20 cellular contexts compared by ENCODE assay signal in the genomic region with DNA sequence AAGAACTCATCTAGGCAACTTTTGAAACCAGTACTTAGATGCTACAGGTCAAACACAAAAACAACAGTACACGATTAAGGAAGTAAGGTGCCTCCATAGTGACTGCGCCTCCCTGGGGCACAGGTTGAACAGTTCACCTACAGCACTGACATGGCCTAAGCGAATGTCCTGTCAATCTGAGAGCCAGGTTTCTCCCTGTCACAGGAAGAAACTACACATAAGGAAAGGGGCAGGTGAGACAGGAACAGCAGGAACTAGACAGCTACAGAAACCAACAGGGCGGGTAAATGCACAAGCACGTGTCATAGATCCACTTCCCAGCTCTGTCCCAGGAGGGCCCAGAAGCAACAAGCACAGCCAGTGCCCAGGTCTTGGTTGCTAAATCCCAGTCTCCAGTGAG. TPM values are rescaled to one million over a fixed set of nuclear protein-coding genes. Genes with fewer than 3 reads are reported as not detected.
DNase-seq lines count a peak whose midpoint lies in the region; ATAC-seq and TF ChIP-seq lines count a peak whose summit lies in the region.
"Had no signal": no experiment of that assay in that cellular context is flagged by ENCODE, and none has a peak within 500 bp of the region (broad histone marks: within the 10 kb centered on the region; RNA-seq: fewer than 3 reads in every experiment).

No MANE protein-coding gene starts in this region.

- H3K36me3 Mint-ChIP-seq in T-helper 1 cell treated with Interleukin-12 subunit alpha and Interleukin-12 subunit beta and Interleukin-4 antibody, amounts not matched to agents 30 μg/mL and 1 μg/mL, for 36 hours (ENCODE audit: low read depth), result peaks cover 21% of the 10 kb centered on the region
- peaks cover 6% of the 10 kb centered on the region for H3K36me3 Mint-ChIP-seq in endothelial cell (ENCODE audit: low read depth, unreplicated experiment)
- peaks cover 9% of the 10 kb centered on the region for H3K36me3 Mint-ChIP-seq in osteocyte (ENCODE audit: unreplicated experiment)

- H3K27me3 Mint-ChIP-seq in T-helper 1 cell treated with Interleukin-12 subunit alpha and Interleukin-12 subunit beta and Interleukin-4 antibody, amounts not matched to agents 30 μg/mL and 1 μg/mL, for 36 hours (ENCODE audit: low read depth), result no peaks in the 10 kb centered on the region
- H3K27me3 Mint-ChIP-seq in endothelial cell (ENCODE audit: unreplicated experiment) (peaks cover 1% of the 10 kb centered on the region), osteocyte (ENCODE audit: unreplicated experiment) (no peaks in the 10 kb centered on the region)
- H3K27me3 Mint-ChIP-seq: CD8-positive, alpha-beta memory T cell had no signal

- DNase-seq in T-helper 1 cell (no peak), endothelial cell (ENCODE audit: low spot score) (no peak), osteocyte (ENCODE audit: extremely low spot score, unreplicated experiment) (no peak), SHP77 treated with DMSO at 0.1 percent for 48 hours (lab: John Stamatoyannopoulos, UW) (no peak), epidermal melanocyte (ENCODE audit: insufficient read length, low spot score) (no peak)
- DNase-seq: CD8-positive, alpha-beta memory T cell; DMS79 treated with DMSO at 0.1 percent for 48 hours; MV-4-11; NCI-H1417; NCI-H1930; NCI-H2171; NCI-H446; NCI-H748 treated with DMSO at 0.1 percent for 48 hours; PC-9 had no signal

- no peak overlapping the region for H3K4me2 ChIP-seq in Loucy (ENCODE audit: low read depth, low read length, poor library complexity, severe bottlenecking)
- H3K4me2 ChIP-seq: BLaER1, PC-9 had no signal

- H3K27me3 ChIP-seq in Loucy (ENCODE audit: insufficient read depth, low read length, poor library complexity, severe bottlenecking), result no peaks in the 10 kb centered on the region
- H3K27me3 ChIP-seq: BLaER1 had no signal

- no peaks in the 10 kb centered on the region for H4K20me1 ChIP-seq in Loucy (ENCODE audit: insufficient read depth, low read length, poor library complexity, severe bottlenecking)

- H3K9me2 ChIP-seq in Loucy (replicated peaks; ENCODE audit: low read depth, low read length), result no peaks in the 10 kb centered on the region

- peaks cover 16% of the 10 kb centered on the region; the same call in 1 of the 2 replicates for H3K79me2 ChIP-seq in Loucy (ENCODE audit: insufficient read depth, low read length)

- H3K9ac ChIP-seq in Loucy (ENCODE audit: low read depth, low read length, poor library complexity, severe bottlenecking), result peak overlapping the region; percentile 27
- H3K9ac ChIP-seq: BLaER1 had no signal

- H2AFZ ChIP-seq in Loucy (ENCODE audit: low read length), result no peak overlapping the region
- H2AFZ ChIP-seq: PC-9 had no signal

- TF ChIP-seq CTCF in Loucy (conservative IDR thresholded peaks at IDR 0.05; ENCODE audit: low read length), result no peak
- TF ChIP-seq CTCF in endothelial cell (IDR thresholded peaks at IDR 0.05; ENCODE audit: unreplicated experiment), result no peak
- no peak for TF ChIP-seq CTCF in osteocyte (IDR thresholded peaks at IDR 0.05)

- ATAC-seq in activated CD4-positive, CD25-positive, alpha-beta regulatory T cell treated with anti-CD3 and anti-CD28 coated beads, Interleukin-2, amount 50 U/mL, for 24 hours, result no peak
- ATAC-seq: HCT116, Right ventricle myocardium inferior had no signal

- peaks cover 29% of the 10 kb centered on the region; the same call in 1 of the 2 replicates for H3K36me3 ChIP-seq in Loucy (ENCODE audit: insufficient read depth, low read length)

- H3K9me3 Mint-ChIP-seq in T-helper 1 cell treated with Interleukin-12 subunit alpha and Interleukin-12 subunit beta and Interleukin-4 antibody, amounts not matched to agents 30 μg/mL and 1 μg/mL, for 36 hours, result no peaks in the 10 kb centered on the region
- no peaks in the 10 kb centered on the region for H3K9me3 Mint-ChIP-seq in endothelial cell (ENCODE audit: unreplicated experiment)
- no peaks in the 10 kb centered on the region for H3K9me3 Mint-ChIP-seq in osteocyte (ENCODE audit: unreplicated experiment)
- H3K9me3 Mint-ChIP-seq: CD8-positive, alpha-beta memory T cell had no signal

- no peaks in the 10 kb centered on the region for H3K4me1 ChIP-seq in Loucy (ENCODE audit: insufficient read depth, low read length, poor library complexity, severe bottlenecking)
- H3K4me1 ChIP-seq: BLaER1 had no signal

- H3K4me3 Mint-ChIP-seq in T-helper 1 cell treated with Interleukin-12 subunit alpha and Interleukin-12 subunit beta and Interleukin-4 antibody, amounts not matched to agents 30 μg/mL and 1 μg/mL, for 36 hours, result no peak overlapping the region
- H3K4me3 Mint-ChIP-seq in endothelial cell (ENCODE audit: unreplicated experiment), result no peak overlapping the region
- H3K4me3 Mint-ChIP-seq in osteocyte (ENCODE audit: unreplicated experiment), result no peak overlapping the region
- H3K4me3 Mint-ChIP-seq: CD8-positive, alpha-beta memory T cell had no signal

- peaks cover 2% of the 10 kb centered on the region; the same call in 1 of the 2 replicates for H3F3A ChIP-seq in Loucy (ENCODE audit: low read depth)

- no peak overlapping the region for H3K4me3 ChIP-seq in Loucy (ENCODE audit: low read length, poor library complexity, severe bottlenecking)
- H3K4me3 ChIP-seq: BLaER1, PC-9 had no signal

- H3K9me3 ChIP-seq in Loucy (ENCODE audit: insufficient read depth, low read depth, low read length), result no peaks in the 10 kb centered on the region
- H3K9me3 ChIP-seq: BLaER1 had no signal

- peaks cover 2% of the 10 kb centered on the region for H3K4me1 Mint-ChIP-seq in T-helper 1 cell treated with Interleukin-12 subunit alpha and Interleukin-12 subunit beta and Interleukin-4 antibody, amounts not matched to agents 30 μg/mL and 1 μg/mL, for 36 hours (ENCODE audit: low read depth)
- H3K4me1 Mint-ChIP-seq in endothelial cell (ENCODE audit: unreplicated experiment), result no peaks in the 10 kb centered on the region
- no peaks in the 10 kb centered on the region for H3K4me1 Mint-ChIP-seq in osteocyte (ENCODE audit: unreplicated experiment)

- peak overlapping the region; percentile 18 for H3K27ac Mint-ChIP-seq in T-helper 1 cell treated with Interleukin-12 subunit alpha and Interleukin-12 subunit beta and Interleukin-4 antibody, amounts not matched to agents 30 μg/mL and 1 μg/mL, for 36 hours
- H3K27ac Mint-ChIP-seq in endothelial cell (ENCODE audit: unreplicated experiment) (peak overlapping the region; percentile 43), osteocyte (ENCODE audit: unreplicated experiment) (peak overlapping the region; percentile 9)

RNA-seq across cellular contexts. Expression of a gene that starts 8.0 kb away (rescaled TPM):
- total RNA-seq in endothelial cell (ENCODE audit: unreplicated experiment) (443 TPM), osteocyte (430 and 433 TPM in 2 replicates)

RNA-seq across cellular contexts. Expression of a gene that starts 12.3 kb away (rescaled TPM):
- total RNA-seq in endothelial cell (ENCODE audit: unreplicated experiment), result 127 TPM
- 72.6 and 78.5 TPM in 2 replicates for total RNA-seq in osteocyte

RNA-seq across cellular contexts. Expression of a gene that starts 12.4 kb away (rescaled TPM):
- total RNA-seq in endothelial cell (ENCODE audit: unreplicated experiment) (121 TPM), osteocyte (119 and 138 TPM in 2 replicates)

RNA-seq across cellular contexts. Expression of a gene that starts 18.8 kb away (rescaled TPM):
- total RNA-seq in endothelial cell (ENCODE audit: unreplicated experiment) (678 TPM), osteocyte (792 and 837 TPM in 2 replicates)

RNA-seq across cellular contexts. Expression of a gene that starts 22.9 kb away (rescaled TPM):
- total RNA-seq in endothelial cell (ENCODE audit: unreplicated experiment) (0.56 TPM), osteocyte (0.56 and 0.68 TPM in 2 replicates)
